25 cellular contexts compared by ENCODE assay signal in the genomic region with DNA sequence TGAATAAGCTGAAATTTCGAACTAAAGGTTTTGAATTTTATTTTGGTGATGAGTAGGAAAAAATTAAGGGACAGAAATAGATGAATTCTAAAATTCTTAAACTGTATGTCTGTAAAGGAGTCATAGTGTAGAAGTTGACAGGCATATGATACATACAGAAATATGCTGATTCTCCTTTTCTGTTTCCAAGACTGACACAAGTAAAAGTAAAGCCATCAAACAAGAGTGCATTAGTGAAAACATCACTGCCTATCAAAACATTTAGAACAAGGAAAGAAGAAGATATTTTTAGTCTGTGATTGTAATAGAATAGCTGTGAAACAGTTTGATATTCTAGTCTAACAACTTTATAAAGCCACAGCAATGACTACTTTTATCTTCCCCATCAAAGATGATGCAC.
DNase-seq lines count a peak whose midpoint lies in the region; ATAC-seq and TF ChIP-seq lines count a peak whose summit lies in the region.
"Had no signal": no experiment of that assay in that cellular context is flagged by ENCODE, and none has a peak within 500 bp of the region (broad histone marks: within the 10 kb centered on the region; RNA-seq: fewer than 3 reads in every experiment).

No MANE protein-coding gene starts in this region.

- H3K36me3 Mint-ChIP-seq in endodermal cell (ENCODE audit: low read depth) = no peaks in the 10 kb centered on the region
- H3K36me3 Mint-ChIP-seq: CD14-positive monocyte; CD4-positive, alpha-beta memory T cell; CD4-positive, CD25-positive, alpha-beta regulatory T cell; CD8-positive, alpha-beta memory T cell had no signal

- H3K9ac ChIP-seq in neural cell (ENCODE audit: low read length) (no peak overlapping the region), endodermal cell (ENCODE audit: extremely low read depth, low read length, poor library complexity, severe bottlenecking) (no peak overlapping the region)
- H3K9ac ChIP-seq: BLaER1 had no signal

- H3K27me3 Mint-ChIP-seq in endodermal cell (ENCODE audit: insufficient read depth) = no peaks in the 10 kb centered on the region
- H3K27me3 Mint-ChIP-seq: CD4-positive, alpha-beta memory T cell; CD4-positive, CD25-positive, alpha-beta regulatory T cell; CD8-positive, alpha-beta memory T cell had no signal

- ATAC-seq in GM21529 (IDR thresholded peaks at IDR 0.05; ENCODE audit: unreplicated experiment) = no peak
- ATAC-seq: GM12878 had no signal

- peaks cover 6% of the 10 kb centered on the region for H3K4me1 Mint-ChIP-seq in endodermal cell
- H3K4me1 Mint-ChIP-seq: CD14-positive monocyte; CD4-positive, alpha-beta memory T cell; CD4-positive, CD25-positive, alpha-beta regulatory T cell; CD8-positive, alpha-beta memory T cell had no signal

- H3K9me3 Mint-ChIP-seq in endodermal cell = no peaks in the 10 kb centered on the region

- no peaks in the 10 kb centered on the region for H3F3A ChIP-seq in neural cell (ENCODE audit: insufficient read depth, low read length, poor library complexity, severe bottlenecking)

- H3K4me1 ChIP-seq in neuron (ENCODE audit: insufficient read depth, low read length) (peaks cover 6% of the 10 kb centered on the region), prostate gland (replicated peaks) (no peaks in the 10 kb centered on the region), endodermal cell (ENCODE audit: control insufficient read depth, insufficient read depth, low read length) (no peaks in the 10 kb centered on the region)
- no peaks in the 10 kb centered on the region for H3K4me1 ChIP-seq in effector memory CD4-positive, alpha-beta T cell (ENCODE audit: control insufficient read depth, insufficient read depth, low read length, poor library complexity, severe bottlenecking)
- H3K4me1 ChIP-seq: BE2C, BLaER1 had no signal

- no peak overlapping the region for H2AFZ ChIP-seq in neural cell (ENCODE audit: low read depth, low read length)
- peak overlapping the region; percentile 5 for H2AFZ ChIP-seq in neuron (ENCODE audit: low read depth, low read length)

- H3K36me3 ChIP-seq in neural cell (ENCODE audit: insufficient read depth, low read length) (no peaks in the 10 kb centered on the region), neuron (ENCODE audit: insufficient read depth, low read length) (no peaks in the 10 kb centered on the region), prostate gland (no peaks in the 10 kb centered on the region), endodermal cell (ENCODE audit: control insufficient read depth, insufficient read depth, low read length) (no peaks in the 10 kb centered on the region)
- no peaks in the 10 kb centered on the region for H3K36me3 ChIP-seq in effector memory CD4-positive, alpha-beta T cell (ENCODE audit: control insufficient read depth, insufficient read depth, low read length)
- H3K36me3 ChIP-seq: BE2C, BLaER1 had no signal

- H4K20me1 ChIP-seq in neural cell (ENCODE audit: insufficient read depth) = no peaks in the 10 kb centered on the region
- H4K20me1 ChIP-seq: BLaER1 had no signal

- no peaks in the 10 kb centered on the region for H3K27me3 ChIP-seq in neural cell (ENCODE audit: insufficient read depth, low read depth, low read length)
- no peaks in the 10 kb centered on the region for H3K27me3 ChIP-seq in neuron (ENCODE audit: insufficient read depth, low read length)
- no peaks in the 10 kb centered on the region for H3K27me3 ChIP-seq in prostate gland (replicated peaks; ENCODE audit: insufficient read depth)
- no peaks in the 10 kb centered on the region for H3K27me3 ChIP-seq in endodermal cell (ENCODE audit: control insufficient read depth, insufficient read depth, low read length, poor library complexity, severe bottlenecking)
- H3K27me3 ChIP-seq in effector memory CD4-positive, alpha-beta T cell (replicated peaks; ENCODE audit: control insufficient read depth, insufficient read depth, low read length, poor library complexity, severe bottlenecking) = no peaks in the 10 kb centered on the region
- H3K27me3 ChIP-seq: BE2C, BLaER1 had no signal

- no peak overlapping the region for H3K4me3 Mint-ChIP-seq in endodermal cell
- H3K4me3 Mint-ChIP-seq: CD14-positive monocyte; CD4-positive, alpha-beta memory T cell; CD4-positive, CD25-positive, alpha-beta regulatory T cell; CD8-positive, alpha-beta memory T cell had no signal

- no peak for DNase-seq in prostate gland (ENCODE audit: low spot score)
- no peak for DNase-seq in substantia nigra (lab: John Stamatoyannopoulos, UW)
- DNase-seq in endodermal cell = no peak
- no peak for DNase-seq in effector memory CD4-positive, alpha-beta T cell
- DNase-seq: 8988T; ACHN; BE2C; C1 segment of cervical spinal cord; CD4-positive, alpha-beta memory T cell; CD4-positive, CD25-positive, alpha-beta regulatory T cell; CD8-positive, alpha-beta memory T cell; COR-L47; DMS 273 treated with DMSO at 0.1 percent for 48 hours; DMS153; DMS79; DND-41; EL; GDM1 had no signal

- TF ChIP-seq EP300 in neural cell (conservative IDR thresholded peaks at IDR 0.05; ENCODE audit: poor library complexity, severe bottlenecking) = peak; percentile 75

- H3K4me2 ChIP-seq in neural cell (ENCODE audit: low read length) = no peak overlapping the region
- H3K4me2 ChIP-seq: BLaER1 had no signal

- no peaks in the 10 kb centered on the region for H3K9me3 ChIP-seq in neural cell (ENCODE audit: low read length)
- peaks cover 2% of the 10 kb centered on the region for H3K9me3 ChIP-seq in neuron (ENCODE audit: low read length)
- H3K9me3 ChIP-seq in prostate gland = no peaks in the 10 kb centered on the region
- H3K9me3 ChIP-seq in endodermal cell (ENCODE audit: control insufficient read depth, low read length) = no peaks in the 10 kb centered on the region
- no peaks in the 10 kb centered on the region for H3K9me3 ChIP-seq in effector memory CD4-positive, alpha-beta T cell (ENCODE audit: control insufficient read depth, low read length)
- H3K9me3 ChIP-seq: BE2C, BLaER1 had no signal

- WGBS in prostate gland = 94% methylated on average over 1 of the region's 1 CpG
- WGBS in endodermal cell (ENCODE audit: insufficient coverage in 1 of 2, insufficient read length in 1 of 2), 2 experiments = 91% methylated on average over 1 of the region's 1 CpG

- TF ChIP-seq RAD21 in neural cell (conservative IDR thresholded peaks at IDR 0.05) = no peak

- no peak for TF ChIP-seq CTCF in VCaP (conservative IDR thresholded peaks at IDR 0.05)
- TF ChIP-seq CTCF in neural cell (IDR thresholded peaks at IDR 0.05; ENCODE audit: poor library complexity, severe bottlenecking) = no peak
- TF ChIP-seq CTCF in prostate gland (IDR thresholded peaks at IDR 0.05) = no peak
- TF ChIP-seq CTCF in endodermal cell (conservative IDR thresholded peaks at IDR 0.05) = no peak

- H3K9me2 ChIP-seq in neural cell (ENCODE audit: insufficient read depth, low read length) = no peaks in the 10 kb centered on the region

- H3K27ac ChIP-seq in VCaP = peak overlapping the region; percentile 93
- no peak overlapping the region for H3K27ac ChIP-seq in neural cell (ENCODE audit: low read length)
- H3K27ac ChIP-seq in prostate gland = peak overlapping the region; percentile 30 to 77
- H3K27ac ChIP-seq in substantia nigra (ENCODE audit: low read depth, low read length, poor library complexity, severe bottlenecking) = no peak overlapping the region
- H3K27ac ChIP-seq in endodermal cell (ENCODE audit: low read depth, low read length) = no peak overlapping the region
- H3K27ac ChIP-seq in effector memory CD4-positive, alpha-beta T cell (ENCODE audit: insufficient read depth, low read length, poor library complexity, severe bottlenecking) = no peak overlapping the region
- H3K27ac ChIP-seq: BLaER1 had no signal

- H3K27ac Mint-ChIP-seq in endodermal cell = no peak overlapping the region
- H3K27ac Mint-ChIP-seq: CD14-positive monocyte; CD4-positive, CD25-positive, alpha-beta regulatory T cell; CD8-positive, alpha-beta memory T cell had no signal

- H3K79me2 ChIP-seq in neural cell (replicated peaks; ENCODE audit: insufficient read depth, low read length) = no peaks in the 10 kb centered on the region

- H3K4me3 ChIP-seq in neural cell (ENCODE audit: low read length) (no peak overlapping the region), neuron (ENCODE audit: low read length) (no peak overlapping the region), prostate gland (no peak overlapping the region), endodermal cell (ENCODE audit: low read length) (no peak overlapping the region)
- H3K4me3 ChIP-seq in effector memory CD4-positive, alpha-beta T cell (ENCODE audit: insufficient read depth, low read depth, low read length, poor library complexity, severe bottlenecking) = no peak overlapping the region
- H3K4me3 ChIP-seq: BLaER1, GM12878 had no signal

- TF ChIP-seq POLR2A in prostate gland (IDR thresholded peaks at IDR 0.05) = no peak

- intact Hi-C loops in prostate gland (cut with DNase I) = no loop called here

TF ChIP-seq in neural cell, 6 proteins besides CTCF, POLR2A, EP300 and RAD21 (continues in another document):
- TF ChIP-seq TAF1 (IDR thresholded peaks at IDR 0.05; ENCODE audit: low read depth) = no peak
- TF ChIP-seq EZH2 (IDR thresholded peaks at IDR 0.05; ENCODE audit: borderline replicate concordance, insufficient read depth, low read length, poor library complexity, severe bottlenecking) = no peak
- peak; percentile 54 for TF ChIP-seq POLR2AphosphoS5 (IDR thresholded peaks at IDR 0.05)
- no peak for TF ChIP-seq MXI1 (conservative IDR thresholded peaks at IDR 0.05; ENCODE audit: poor library complexity, severe bottlenecking)
- no peak for TF ChIP-seq REST (IDR thresholded peaks at IDR 0.05; ENCODE audit: borderline replicate concordance)

Comparison
In these comparisons a context has a peak if more than half of its experiments do, and no peak if none do; other contexts are left out.
1. H3K27ac ChIP-seq: peak in VCaP (single experiment) and prostate gland (2 of 2); none in neural cell (single experiment), substantia nigra (single experiment), endodermal cell (single experiment) and effector memory CD4-positive, alpha-beta T cell (single experiment).